Comparison of ENCODE assay signal across 16 cellular contexts in the genomic region with DNA sequence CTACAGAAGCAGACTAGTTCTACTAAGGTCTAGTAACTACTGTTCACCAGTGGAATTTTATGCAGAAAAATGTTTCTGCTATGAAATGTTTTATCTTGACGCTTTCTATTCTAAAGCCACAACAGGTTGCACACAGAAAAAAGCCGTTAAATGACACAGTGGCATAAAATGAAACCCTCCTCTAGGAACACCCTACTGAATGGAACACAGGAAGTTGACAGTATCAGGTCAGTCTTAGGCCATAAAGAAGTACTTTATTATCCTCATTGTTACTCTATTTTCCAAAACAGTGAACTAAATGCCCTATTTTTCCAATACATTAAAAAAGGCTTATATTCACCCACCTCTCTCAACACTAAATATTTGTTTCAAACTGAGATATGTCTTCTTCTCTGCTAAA.
"Had no signal": no experiment of that assay in that cellular context is flagged by ENCODE, and none has a peak within 500 bp of the region (broad histone marks: within the 10 kb centered on the region; RNA-seq: fewer than 3 reads in every experiment).

No MANE protein-coding gene starts in this region.

- ATAC-seq: psoas muscle; stimulated activated naive CD8-positive, alpha-beta T cell treated with anti-CD3 and anti-CD28 coated beads, Interleukin-15, amount 100 ng/mL, for 72 hours; upper lobe of right lung had no signal

- FAIRE-seq: kidney had no signal

- H3K27ac Mint-ChIP-seq: activated naive CD4-positive, alpha-beta T cell treated with anti-CD3 and anti-CD28 coated beads, Interleukin-2, amount 10 ng/mL, durations not matched to agents 7 days and 5 days; activated T-cell treated with anti-CD3 and anti-CD28 coated beads, Interleukin-2, amount 50 U/mL, for 24 hours; nephron progenitor cell; stimulated activated naive CD8-positive, alpha-beta T cell treated with anti-CD3 and anti-CD28 coated beads, Interleukin-15, amount 100 ng/mL, for 72 hours had no signal

- H3K36me3 Mint-ChIP-seq: activated naive CD4-positive, alpha-beta T cell treated with anti-CD3 and anti-CD28 coated beads, Interleukin-2, amount 10 ng/mL, durations not matched to agents 7 days and 5 days had no signal

- H3K4me3 Mint-ChIP-seq: activated naive CD4-positive, alpha-beta T cell treated with anti-CD3 and anti-CD28 coated beads, Interleukin-2, amount 10 ng/mL, durations not matched to agents 7 days and 5 days; activated T-cell treated with anti-CD3 and anti-CD28 coated beads, Interleukin-2, amount 50 U/mL, for 24 hours; nephron progenitor cell; stimulated activated naive CD8-positive, alpha-beta T cell treated with anti-CD3 and anti-CD28 coated beads, Interleukin-15, amount 100 ng/mL, for 72 hours had no signal

- H3K27ac ChIP-seq: psoas muscle, sigmoid colon, spleen, testis, upper lobe of right lung, VCaP had no signal

- H3K27me3 Mint-ChIP-seq: activated naive CD4-positive, alpha-beta T cell treated with anti-CD3 and anti-CD28 coated beads, Interleukin-2, amount 10 ng/mL, durations not matched to agents 7 days and 5 days; stimulated activated naive CD8-positive, alpha-beta T cell treated with anti-CD3 and anti-CD28 coated beads, Interleukin-15, amount 100 ng/mL, for 72 hours had no signal

- H3K4me1 ChIP-seq: psoas muscle, spleen, upper lobe of right lung had no signal

- H3K4me3 ChIP-seq: psoas muscle, sigmoid colon, spleen, testis, upper lobe of right lung had no signal

- H3K9me3 ChIP-seq: psoas muscle, sigmoid colon, spleen, testis, upper lobe of right lung had no signal

- H3K27me3 ChIP-seq: sigmoid colon, spleen, testis, upper lobe of right lung had no signal

- H3K4me1 Mint-ChIP-seq: activated naive CD4-positive, alpha-beta T cell treated with anti-CD3 and anti-CD28 coated beads, Interleukin-2, amount 10 ng/mL, durations not matched to agents 7 days and 5 days; nephron progenitor cell had no signal

- H3K36me3 ChIP-seq: sigmoid colon, spleen, upper lobe of right lung had no signal

- DNase-seq: activated CD4-positive, alpha-beta T cell treated with anti-CD3 and anti-CD28 coated beads, Interleukin-2, amount 50 U/mL, for 48 hours; activated naive CD4-positive, alpha-beta T cell treated with anti-CD3 and anti-CD28 coated beads, Interleukin-2, amount 10 ng/mL, durations not matched to agents 7 days and 5 days; activated T-cell treated with anti-CD3 and anti-CD28 coated beads, Interleukin-2, amount 50 U/mL, for 24 hours; hippocampal formation; kidney; nephron progenitor cell; occipital lobe; psoas muscle; sigmoid colon; spleen; stimulated activated naive CD8-positive, alpha-beta T cell treated with anti-CD3 and anti-CD28 coated beads, Interleukin-15, amount 100 ng/mL, for 72 hours; T-helper 1 cell; T1000; testis; upper lobe of right lung had no signal

- H3K9me3 Mint-ChIP-seq: activated naive CD4-positive, alpha-beta T cell treated with anti-CD3 and anti-CD28 coated beads, Interleukin-2, amount 10 ng/mL, durations not matched to agents 7 days and 5 days; activated T-cell treated with anti-CD3 and anti-CD28 coated beads, Interleukin-2, amount 50 U/mL, for 24 hours; nephron progenitor cell; stimulated activated naive CD8-positive, alpha-beta T cell treated with anti-CD3 and anti-CD28 coated beads, Interleukin-15, amount 100 ng/mL, for 72 hours had no signal
